ENCODE assay signal across 14 cellular contexts in the genomic region with DNA sequence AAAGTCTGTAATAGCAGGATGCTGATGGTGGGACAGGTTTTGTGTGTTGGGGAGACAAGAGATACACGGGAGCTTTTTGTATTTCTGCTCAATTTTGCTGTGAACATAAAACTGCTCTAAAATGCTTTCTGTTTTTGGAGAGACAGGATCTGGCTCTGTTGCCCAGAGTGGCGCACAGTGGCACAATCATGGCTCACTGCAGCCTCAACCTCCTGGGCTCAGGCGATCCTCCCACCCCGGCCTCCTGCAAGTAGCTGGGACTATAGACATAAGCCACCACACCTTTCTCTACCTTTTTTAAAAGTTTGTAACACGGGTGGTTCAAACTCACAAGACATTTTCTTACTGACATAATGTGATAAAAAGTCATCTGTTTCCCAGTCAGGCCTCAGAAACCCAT. TPM values are rescaled to one million over a fixed set of nuclear protein-coding genes. Genes with fewer than 3 reads are reported as not detected.
DNase-seq lines count a peak whose midpoint lies in the region; ATAC-seq and TF ChIP-seq lines count a peak whose summit lies in the region.
"Had no signal": no experiment of that assay in that cellular context is flagged by ENCODE, and none has a peak within 500 bp of the region (broad histone marks: within the 10 kb centered on the region; RNA-seq: fewer than 3 reads in every experiment).

No MANE protein-coding gene starts in this region.

- H3K9ac ChIP-seq in OCI-LY3 (ENCODE audit: low read length) = peak overlapping the region; percentile 93
- H3K9ac ChIP-seq in fibroblast of lung (ENCODE audit: insufficient read depth, low read length) = no peak overlapping the region
- peak overlapping the region; percentile 65 for H3K9ac ChIP-seq in skeletal muscle satellite cell (ENCODE audit: low read depth, low read length)

- peaks cover 31% of the 10 kb centered on the region for H3K36me3 ChIP-seq in OCI-LY3 (replicated peaks; ENCODE audit: low read depth, low read length)
- H3K36me3 ChIP-seq in fibroblast of lung (ENCODE audit: control insufficient read depth, insufficient read depth, low read length) = peaks cover 2% of the 10 kb centered on the region
- peaks cover 6% of the 10 kb centered on the region for H3K36me3 ChIP-seq in skeletal muscle satellite cell (ENCODE audit: insufficient read depth, low read length)

- no peaks in the 10 kb centered on the region for H3K27me3 ChIP-seq in AG04450 (ENCODE audit: control insufficient read depth, insufficient read depth, low read length)
- no peaks in the 10 kb centered on the region for H3K27me3 ChIP-seq in OCI-LY3 (ENCODE audit: low read depth, low read length)
- no peaks in the 10 kb centered on the region for H3K27me3 ChIP-seq in fibroblast of lung (ENCODE audit: control insufficient read depth, insufficient read depth, low read length)
- no peaks in the 10 kb centered on the region for H3K27me3 ChIP-seq in skeletal muscle satellite cell (ENCODE audit: control insufficient read depth, insufficient read depth, low read length)

- H3K4me2 ChIP-seq in OCI-LY3 (ENCODE audit: low read length) = peak overlapping the region; percentile 95
- H3K4me2 ChIP-seq in fibroblast of lung (ENCODE audit: extremely low read depth, insufficient read depth, low read length) = peak overlapping the region; percentile 91
- H3K4me2 ChIP-seq in skeletal muscle satellite cell (ENCODE audit: low read length) = peak overlapping the region; percentile 64

- peaks cover 21% of the 10 kb centered on the region for H4K20me1 ChIP-seq in OCI-LY3 (ENCODE audit: insufficient read depth, low read length)
- H4K20me1 ChIP-seq in fibroblast of lung (ENCODE audit: control insufficient read depth, extremely low read depth, insufficient read depth, low read length) = no peaks in the 10 kb centered on the region

- H3K79me2 ChIP-seq in OCI-LY3 (ENCODE audit: low read length) = peaks cover 97% of the 10 kb centered on the region
- peaks cover 83% of the 10 kb centered on the region for H3K79me2 ChIP-seq in fibroblast of lung (ENCODE audit: control insufficient read depth, insufficient read depth, low read length)

- no peak for TF ChIP-seq CTCF in AG04450 (IDR thresholded peaks at IDR 0.05; ENCODE audit: low read depth, low read length)
- no peak for TF ChIP-seq CTCF in OCI-LY3 (IDR thresholded peaks at IDR 0.05; ENCODE audit: low read depth, low read length)
- no peak for TF ChIP-seq CTCF in fibroblast of lung (conservative IDR thresholded peaks at IDR 0.05 in 1 of 2, IDR thresholded peaks at IDR 0.05 in 1 of 2; ENCODE audit: low read depth in 1 of 2, low read length in 2 of 2)

- H3K27ac ChIP-seq in AG04450 (ENCODE audit: low read depth, low read length) (peak overlapping the region; percentile 3), OCI-LY3 (ENCODE audit: low read length) (peak overlapping the region; percentile 99), fibroblast of lung (ENCODE audit: insufficient read depth, low read length) (peak overlapping the region; percentile 93)

- H2AFZ ChIP-seq in OCI-LY3 (ENCODE audit: low read depth, low read length) (no peak overlapping the region), fibroblast of lung (ENCODE audit: low read length) (no peak overlapping the region)

- POLR2A ChIA-PET in AG04450 (lab: Yijun Ruan, JAX) = interaction anchor here (1.7 kb wide), 1 partner anchor 17 kb away, joined by 4 read pairs; no protein-coding TSS in a partner anchor

- H3K9me3 ChIP-seq in AG04450 (ENCODE audit: control insufficient read depth, insufficient read depth, low read length) = no peaks in the 10 kb centered on the region; the same call in 1 of the 2 replicates
- peaks cover 8% of the 10 kb centered on the region for H3K9me3 ChIP-seq in OCI-LY3 (ENCODE audit: insufficient read depth, low read length)
- H3K9me3 ChIP-seq in fibroblast of lung (ENCODE audit: control insufficient read depth, insufficient read depth, low read depth, low read length) = no peaks in the 10 kb centered on the region
- no peaks in the 10 kb centered on the region for H3K9me3 ChIP-seq in skeletal muscle satellite cell (replicated peaks; ENCODE audit: low read length)

- peaks cover 96% of the 10 kb centered on the region for H3K4me1 ChIP-seq in OCI-LY3 (ENCODE audit: low read length)
- peaks cover 42% of the 10 kb centered on the region for H3K4me1 ChIP-seq in fibroblast of lung (ENCODE audit: control insufficient read depth, extremely low read depth, insufficient read depth, low read length)
- peaks cover 87% of the 10 kb centered on the region for H3K4me1 ChIP-seq in skeletal muscle satellite cell (ENCODE audit: control insufficient read depth, insufficient read depth, low read length)

- no peak for DNase-seq in AG04450 (ENCODE audit: low read depth, low spot score)
- no peak for DNase-seq in fibroblast of lung (ENCODE audit: low read depth in 2 of 2)
- DNase-seq in AML-193 (lab: John Stamatoyannopoulos, UW) = no peak
- no peak for DNase-seq in dedifferentiated amniotic fluid mesenchymal stem cell (ENCODE audit: extremely low spot score)
- DNase-seq in NCI-H146 (lab: John Stamatoyannopoulos, UW) = no peak
- DNase-seq: activated CD8-positive, alpha-beta memory T cell treated with anti-CD3 and anti-CD28 coated beads, Interleukin-2, amount 10 ng/mL, durations not matched to agents 7 days and 5 days; activated naive CD4-positive, alpha-beta T cell treated with anti-CD3 and anti-CD28 coated beads for 36 hours; caudate nucleus; kidney; NCI-H446; stimulated activated CD4-positive, alpha-beta T cell treated with anti-CD3 and anti-CD28 coated beads, Interleukin-4, amount 100 ng/mL, for 1 hour had no signal

- CTCF ChIA-PET in AG04450 (lab: Charles Lee) = interaction anchor here (0.5 to 1.6 kb wide), 3 partner anchors 13 to 829 kb away, joined by 3 to 4 read pairs (median 3); no protein-coding TSS in a partner anchor

- ATAC-seq in HG03460 (IDR thresholded peaks at IDR 0.05; ENCODE audit: unreplicated experiment) = no peak
- ATAC-seq: activated CD8-positive, alpha-beta memory T cell treated with anti-CD3 and anti-CD28 coated beads, Interleukin-2, amount 10 ng/mL, durations not matched to agents 7 days and 5 days had no signal

- H3K4me3 ChIP-seq in AG04450 (ENCODE audit: low read depth, low read length) (no peak overlapping the region), OCI-LY3 (ENCODE audit: low read length) (peak overlapping the region; percentile 69), fibroblast of lung (replicated peaks in 1 of 4; ENCODE audit: control extremely low read depth in 1 of 4, insufficient read depth in 1 of 4, low read depth in 3 of 4, low read length in 4 of 4) (peak overlapping the region in 1 of 4 experiments; percentile 39), skeletal muscle satellite cell (ENCODE audit: low read length) (no peak overlapping the region)

RNA-seq across cellular contexts. Expression of a gene that starts 14.3 kb away (rescaled TPM):
- polyA plus RNA-seq in AG04450 (2011; rRNA removed) = 53.5 and 57.8 TPM in 2 replicates
- polyA minus RNA-seq in AG04450 (2011; rRNA and poly(A)+ RNA removed) = 96.0 and 121 TPM in 2 replicates
- total RNA-seq in fibroblast of lung = 12.6 and 39.3 TPM in 2 replicates
- polyA plus RNA-seq in fibroblast of lung = 57.9 and 63.7 TPM in 2 replicates
- 37.1 and 49.5 TPM in 2 replicates for polyA plus RNA-seq in fibroblast of lung (2012)
- polyA minus RNA-seq in fibroblast of lung (ENCODE audit: low replicate concordance) = 96.9 and 155 TPM in 2 replicates
- 17.2 and 28.0 TPM in 2 replicates for total RNA-seq in skeletal muscle satellite cell (2012; rRNA removed)

Comparison
In these comparisons a context has a peak if more than half of its experiments do, and no peak if none do; other contexts are left out.
1. H3K27ac ChIP-seq: peak in every context shown above with its lines; median percentile 99 in OCI-LY3; 93 in fibroblast of lung; 3 in AG04450.